ENCODE assay signal across 1 cellular context in the genomic region with DNA sequence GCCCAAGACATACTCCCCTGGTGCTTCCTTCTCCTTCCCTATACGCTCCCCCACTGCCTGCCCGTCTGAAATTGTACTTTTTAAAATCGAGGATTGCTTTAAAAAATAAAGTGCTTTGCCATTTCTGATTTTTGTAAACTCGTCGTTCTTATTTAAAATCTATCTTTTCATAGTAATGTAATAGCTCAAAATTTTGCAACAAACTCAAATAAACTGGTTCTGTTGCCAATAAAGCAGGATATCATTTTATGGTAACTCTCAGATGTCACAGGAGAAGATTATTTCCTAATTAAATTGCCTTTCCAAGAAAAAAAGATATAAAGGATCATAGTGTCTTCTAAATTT.
TF ChIP-seq lines count a peak whose summit lies in the region.

No MANE protein-coding gene starts in this region.

TF ChIP-seq in HepG2, 621 proteins besides CTCF, POLR2A, EP300 and RAD21 (continued from another document):
- TF ChIP-seq, protein P1, sequence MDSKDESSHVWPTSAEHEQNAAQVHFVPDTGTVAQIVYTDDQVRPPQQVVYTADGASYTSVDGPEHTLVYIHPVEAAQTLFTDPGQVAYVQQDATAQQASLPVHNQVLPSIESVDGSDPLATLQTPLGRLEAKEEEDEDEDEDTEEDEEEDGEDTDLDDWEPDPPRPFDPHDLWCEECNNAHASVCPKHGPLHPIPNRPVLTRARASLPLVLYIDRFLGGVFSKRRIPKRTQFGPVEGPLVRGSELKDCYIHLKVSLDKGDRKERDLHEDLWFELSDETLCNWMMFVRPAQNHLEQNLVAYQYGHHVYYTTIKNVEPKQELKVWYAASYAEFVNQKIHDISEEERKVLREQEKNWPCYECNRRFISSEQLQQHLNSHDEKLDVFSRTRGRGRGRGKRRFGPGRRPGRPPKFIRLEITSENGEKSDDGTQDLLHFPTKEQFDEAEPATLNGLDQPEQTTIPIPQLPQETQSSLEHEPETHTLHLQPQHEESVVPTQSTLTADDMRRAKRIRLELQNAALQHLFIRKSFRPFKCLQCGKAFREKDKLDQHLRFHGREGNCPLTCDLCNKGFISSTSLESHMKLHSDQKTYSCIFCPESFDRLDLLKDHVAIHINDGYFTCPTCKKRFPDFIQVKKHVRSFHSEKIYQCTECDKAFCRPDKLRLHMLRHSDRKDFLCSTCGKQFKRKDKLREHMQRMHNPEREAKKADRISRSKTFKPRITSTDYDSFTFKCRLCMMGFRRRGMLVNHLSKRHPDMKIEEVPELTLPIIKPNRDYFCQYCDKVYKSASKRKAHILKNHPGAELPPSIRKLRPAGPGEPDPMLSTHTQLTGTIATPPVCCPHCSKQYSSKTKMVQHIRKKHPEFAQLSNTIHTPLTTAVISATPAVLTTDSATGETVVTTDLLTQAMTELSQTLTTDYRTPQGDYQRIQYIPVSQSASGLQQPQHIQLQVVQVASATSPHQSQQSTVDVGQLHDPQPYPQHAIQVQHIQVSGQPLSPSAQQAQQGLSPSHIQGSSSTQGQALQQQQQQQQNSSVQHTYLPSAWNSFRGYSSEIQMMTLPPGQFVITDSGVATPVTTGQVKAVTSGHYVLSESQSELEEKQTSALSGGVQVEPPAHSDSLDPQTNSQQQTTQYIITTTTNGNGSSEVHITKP (CRISPR knock-in tag; IDR thresholded peaks at IDR 0.05; ENCODE audit: low read depth): no peak
- TF ChIP-seq, protein P2, sequence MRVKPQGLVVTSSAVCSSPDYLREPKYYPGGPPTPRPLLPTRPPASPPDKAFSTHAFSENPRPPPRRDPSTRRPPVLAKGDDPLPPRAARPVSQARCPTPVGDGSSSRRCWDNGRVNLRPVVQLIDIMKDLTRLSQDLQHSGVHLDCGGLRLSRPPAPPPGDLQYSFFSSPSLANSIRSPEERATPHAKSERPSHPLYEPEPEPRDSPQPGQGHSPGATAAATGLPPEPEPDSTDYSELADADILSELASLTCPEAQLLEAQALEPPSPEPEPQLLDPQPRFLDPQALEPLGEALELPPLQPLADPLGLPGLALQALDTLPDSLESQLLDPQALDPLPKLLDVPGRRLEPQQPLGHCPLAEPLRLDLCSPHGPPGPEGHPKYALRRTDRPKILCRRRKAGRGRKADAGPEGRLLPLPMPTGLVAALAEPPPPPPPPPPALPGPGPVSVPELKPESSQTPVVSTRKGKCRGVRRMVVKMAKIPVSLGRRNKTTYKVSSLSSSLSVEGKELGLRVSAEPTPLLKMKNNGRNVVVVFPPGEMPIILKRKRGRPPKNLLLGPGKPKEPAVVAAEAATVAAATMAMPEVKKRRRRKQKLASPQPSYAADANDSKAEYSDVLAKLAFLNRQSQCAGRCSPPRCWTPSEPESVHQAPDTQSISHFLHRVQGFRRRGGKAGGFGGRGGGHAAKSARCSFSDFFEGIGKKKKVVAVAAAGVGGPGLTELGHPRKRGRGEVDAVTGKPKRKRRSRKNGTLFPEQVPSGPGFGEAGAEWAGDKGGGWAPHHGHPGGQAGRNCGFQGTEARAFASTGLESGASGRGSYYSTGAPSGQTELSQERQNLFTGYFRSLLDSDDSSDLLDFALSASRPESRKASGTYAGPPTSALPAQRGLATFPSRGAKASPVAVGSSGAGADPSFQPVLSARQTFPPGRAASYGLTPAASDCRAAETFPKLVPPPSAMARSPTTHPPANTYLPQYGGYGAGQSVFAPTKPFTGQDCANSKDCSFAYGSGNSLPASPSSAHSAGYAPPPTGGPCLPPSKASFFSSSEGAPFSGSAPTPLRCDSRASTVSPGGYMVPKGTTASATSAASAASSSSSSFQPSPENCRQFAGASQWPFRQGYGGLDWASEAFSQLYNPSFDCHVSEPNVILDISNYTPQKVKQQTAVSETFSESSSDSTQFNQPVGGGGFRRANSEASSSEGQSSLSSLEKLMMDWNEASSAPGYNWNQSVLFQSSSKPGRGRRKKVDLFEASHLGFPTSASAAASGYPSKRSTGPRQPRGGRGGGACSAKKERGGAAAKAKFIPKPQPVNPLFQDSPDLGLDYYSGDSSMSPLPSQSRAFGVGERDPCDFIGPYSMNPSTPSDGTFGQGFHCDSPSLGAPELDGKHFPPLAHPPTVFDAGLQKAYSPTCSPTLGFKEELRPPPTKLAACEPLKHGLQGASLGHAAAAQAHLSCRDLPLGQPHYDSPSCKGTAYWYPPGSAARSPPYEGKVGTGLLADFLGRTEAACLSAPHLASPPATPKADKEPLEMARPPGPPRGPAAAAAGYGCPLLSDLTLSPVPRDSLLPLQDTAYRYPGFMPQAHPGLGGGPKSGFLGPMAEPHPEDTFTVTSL (CRISPR knock-in tag; IDR thresholded peaks at IDR 0.05; ENCODE audit: borderline replicate concordance): peak; percentile 49; the same call in 1 of the 2 replicates
- 0 out of 2 replicates have a peak, but pooled peaks have one; percentile 30 for TF ChIP-seq ZSCAN29 (CRISPR knock-in tag; conservative IDR thresholded peaks at IDR 0.05)
- peak; percentile 89 for TF ChIP-seq CBX2 (IDR thresholded peaks at IDR 0.05; ENCODE audit: low read depth, low read length)
- TF ChIP-seq CBX2 (CRISPR knock-in tag; IDR thresholded peaks at IDR 0.05; ENCODE audit: low read depth): no peak; the same call in 1 of the 2 replicates
- 0 out of 2 replicates have a peak, but pooled peaks have one; percentile 32 for TF ChIP-seq KDM5A (IDR thresholded peaks at IDR 0.05; ENCODE audit: borderline replicate concordance, low read length)
- no peak for TF ChIP-seq HNRNPK (IDR thresholded peaks at IDR 0.05; ENCODE audit: low read depth, low read length, poor library complexity, severe bottlenecking)
TF ChIP-seq in HepG2: peak in this region for 5.
